Comparison of ENCODE assay signal across 23 cellular contexts in genomic region chr20:57426831-57427230, GRCh38. TPM values are rescaled to one million over a fixed set of nuclear protein-coding genes. Genes with fewer than 3 reads are reported as not detected.
DNase-seq lines count a peak whose midpoint lies in the region; ATAC-seq and TF ChIP-seq lines count a peak whose summit lies in the region.
"Had no signal": no experiment of that assay in that cellular context is flagged by ENCODE, and none has a peak within 500 bp of the region (broad histone marks: within the 10 kb centered on the region; RNA-seq: fewer than 3 reads in every experiment).

No MANE protein-coding gene starts in this region.

- no TSS peak for BruUV-seq in Panc1 (replicated peaks; lab: Mats Ljungman, UMichigan)

- TF ChIP-seq CTCF in Panc1 (IDR thresholded peaks at IDR 0.05), result no peak
- no peak for TF ChIP-seq CTCF in adrenal gland (IDR thresholded peaks at IDR 0.05)

- no peaks in the 10 kb centered on the region for H3K36me3 ChIP-seq in BLaER1 treated with 17β-estradiol and CSF1 and Interleukin-3, amounts not matched to agents 10 nM and 100 nM
- H3K36me3 ChIP-seq in Panc1 (ENCODE audit: control insufficient read depth, insufficient read depth, low read length) (no peaks in the 10 kb centered on the region), adrenal gland (replicated peaks in 1 of 2) (no peaks in the 10 kb centered on the region)
- H3K36me3 ChIP-seq: BE2C had no signal

- peak overlapping the region; percentile 12 for H3K27ac Mint-ChIP-seq in activated CD4-positive, alpha-beta T cell treated with anti-CD3 and anti-CD28 coated beads, Interleukin-2, amount 10 ng/mL, durations not matched to agents 7 days and 5 days
- H3K27ac Mint-ChIP-seq in naive B cell, result peak overlapping the region in 3 of 6 donors; percentile 25 to 68 (median 34)

- H3K9me3 Mint-ChIP-seq in activated CD4-positive, alpha-beta T cell treated with anti-CD3 and anti-CD28 coated beads, Interleukin-2, amount 10 ng/mL, durations not matched to agents 7 days and 5 days, result no peaks in the 10 kb centered on the region
- no peaks in the 10 kb centered on the region for H3K9me3 Mint-ChIP-seq in naive B cell
- no peaks in the 10 kb centered on the region for H3K9me3 Mint-ChIP-seq in activated T-cell treated with anti-CD3 and anti-CD28 coated beads, Interleukin-2, amount 50 U/mL, for 4 hours

- ATAC-seq in Panc1 (0 out of 2 replicates have a peak, but pooled peaks have one; percentile 10), naive B cell (ENCODE audit: low read depth in 2 of 2) (no peak)
- ATAC-seq in activated T-cell treated with anti-CD3 and anti-CD28 coated beads, Interleukin-2, amount 50 U/mL, for 4 hours, result no peak
- ATAC-seq: K562 had no signal

- H3K36me3 Mint-ChIP-seq in activated CD4-positive, alpha-beta T cell treated with anti-CD3 and anti-CD28 coated beads, Interleukin-2, amount 10 ng/mL, durations not matched to agents 7 days and 5 days (ENCODE audit: low read depth), result no peaks in the 10 kb centered on the region
- no peaks in the 10 kb centered on the region for H3K36me3 Mint-ChIP-seq in naive B cell
- no peaks in the 10 kb centered on the region for H3K36me3 Mint-ChIP-seq in activated T-cell treated with anti-CD3 and anti-CD28 coated beads, Interleukin-2, amount 50 U/mL, for 4 hours (ENCODE audit: insufficient read depth)
- H3K36me3 Mint-ChIP-seq: CD4-positive, CD25-positive, alpha-beta regulatory T cell had no signal

- H3K9me3 ChIP-seq in BLaER1 treated with 17β-estradiol and CSF1 and Interleukin-3, amounts not matched to agents 10 nM and 100 nM (replicated peaks in 1 of 11), result peaks cover 0 to 6% (median 0%) of the 10 kb centered on the region in 11 experiments; a peak in 1 of 22 replicates
- H3K9me3 ChIP-seq in Panc1 (ENCODE audit: control insufficient read depth, insufficient read depth, low read depth, low read length) (no peaks in the 10 kb centered on the region), adrenal gland (replicated peaks in 1 of 3) (no peaks in the 10 kb centered on the region)
- H3K9me3 ChIP-seq: BE2C, SK-N-SH had no signal

- in situ Hi-C loops in Panc1 (cut with HindIII; ENCODE audit: low pct_unique_long_range_greater_than_20kb, low sequenced_read_pairs), result no loop called here

- H3K27me3 Mint-ChIP-seq in activated CD4-positive, alpha-beta T cell treated with anti-CD3 and anti-CD28 coated beads, Interleukin-2, amount 10 ng/mL, durations not matched to agents 7 days and 5 days, result no peaks in the 10 kb centered on the region
- H3K27me3 Mint-ChIP-seq in naive B cell, result no peaks in the 10 kb centered on the region
- H3K27me3 Mint-ChIP-seq in activated T-cell treated with anti-CD3 and anti-CD28 coated beads, Interleukin-2, amount 50 U/mL, for 4 hours (ENCODE audit: low read depth), result peaks cover 2% of the 10 kb centered on the region
- H3K27me3 Mint-ChIP-seq: CD4-positive, CD25-positive, alpha-beta regulatory T cell had no signal

- H3K4me1 Mint-ChIP-seq in activated CD4-positive, alpha-beta T cell treated with anti-CD3 and anti-CD28 coated beads, Interleukin-2, amount 10 ng/mL, durations not matched to agents 7 days and 5 days, result peaks cover 55% of the 10 kb centered on the region
- H3K4me1 Mint-ChIP-seq in naive B cell, result peaks cover 50 to 97% (median 75%) of the 10 kb centered on the region in 3 donors
- peaks cover 47% of the 10 kb centered on the region for H3K4me1 Mint-ChIP-seq in activated T-cell treated with anti-CD3 and anti-CD28 coated beads, Interleukin-2, amount 50 U/mL, for 4 hours (ENCODE audit: low read depth)

- H3K9ac ChIP-seq in BLaER1 treated with 17β-estradiol and CSF1 and Interleukin-3, amounts not matched to agents 10 nM and 100 nM, result peak overlapping the region in 10 of 11 experiments; percentile 36 to 91 (median 86); a peak in 18 of 22 replicates
- H3K9ac ChIP-seq: SK-N-SH had no signal

- no peaks in the 10 kb centered on the region for H4K20me1 ChIP-seq in BLaER1 treated with 17β-estradiol and CSF1 and Interleukin-3, amounts not matched to agents 10 nM and 100 nM

- H3K27ac ChIP-seq in BLaER1 treated with 17β-estradiol and CSF1 and Interleukin-3, amounts not matched to agents 10 nM and 100 nM, result peak overlapping the region in 10 of 11 experiments; percentile 44 to 100 (median 98); a peak in 19 of 22 replicates
- no peak overlapping the region for H3K27ac ChIP-seq in Panc1 (ENCODE audit: low read length)
- no peak overlapping the region for H3K27ac ChIP-seq in adrenal gland
- H3K27ac ChIP-seq: 22Rv1, PC-9 had no signal

- intact Hi-C loops in Panc1 (cut with micrococcal nuclease; ENCODE audit: unreplicated experiment) (no loop called here), adrenal gland (cut with DNase I) (no loop called here)

- POLR2A ChIA-PET in activated CD4-positive, alpha-beta T cell treated with anti-CD3 and anti-CD28 coated beads, Interleukin-2, amount 10 ng/mL, durations not matched to agents 7 days and 5 days (lab: Charles Lee), result interaction anchor here (1.4 kb wide), 1 partner anchor 28 kb away, joined by 4 read pairs; no protein-coding TSS in a partner anchor
- POLR2A ChIA-PET in Panc1 (lab: Charles Lee), result no interaction called here

- CTCF ChIA-PET in activated CD4-positive, alpha-beta T cell treated with anti-CD3 and anti-CD28 coated beads, Interleukin-2, amount 10 ng/mL, durations not matched to agents 7 days and 5 days (lab: Charles Lee), result interaction anchor here (1.3 to 2.1 kb wide), 2 partner anchors 9 to 14 kb away, joined by 4 to 9 read pairs; no protein-coding TSS in a partner anchor
- CTCF ChIA-PET in Panc1 (lab: Charles Lee), result interaction anchor here (1.1 kb wide), 1 partner anchor 45 kb away, joined by 5 read pairs; no protein-coding TSS in a partner anchor

- H3K4me3 Mint-ChIP-seq in activated CD4-positive, alpha-beta T cell treated with anti-CD3 and anti-CD28 coated beads, Interleukin-2, amount 10 ng/mL, durations not matched to agents 7 days and 5 days, result no peak overlapping the region
- peak overlapping the region in 7 of 8 donors; percentile 7 to 87 (median 71) for H3K4me3 Mint-ChIP-seq in naive B cell
- no peak overlapping the region for H3K4me3 Mint-ChIP-seq in activated T-cell treated with anti-CD3 and anti-CD28 coated beads, Interleukin-2, amount 50 U/mL, for 4 hours
- H3K4me3 Mint-ChIP-seq: CD4-positive, CD25-positive, alpha-beta regulatory T cell had no signal

- H3K4me1 ChIP-seq in BLaER1 treated with 17β-estradiol and CSF1 and Interleukin-3, amounts not matched to agents 10 nM and 100 nM, result peaks cover 86 to 100% (median 98%) of the 10 kb centered on the region in 10 experiments
- H3K4me1 ChIP-seq in Panc1 (ENCODE audit: control insufficient read depth, insufficient read depth, low read length), result no peaks in the 10 kb centered on the region
- H3K4me1 ChIP-seq in adrenal gland (replicated peaks in 1 of 2), result peaks cover 0 to 6% of the 10 kb centered on the region in 2 donors
- H3K4me1 ChIP-seq: BE2C had no signal

- no peaks in the 10 kb centered on the region for H3K27me3 ChIP-seq in BLaER1 treated with 17β-estradiol and CSF1 and Interleukin-3, amounts not matched to agents 10 nM and 100 nM
- H3K27me3 ChIP-seq in Panc1 (ENCODE audit: control insufficient read depth, insufficient read depth, low read length) (no peaks in the 10 kb centered on the region), adrenal gland (no peaks in the 10 kb centered on the region)
- H3K27me3 ChIP-seq: BE2C had no signal

- peak overlapping the region; percentile 74 to 97 (median 90) for H3K4me2 ChIP-seq in BLaER1 treated with 17β-estradiol and CSF1 and Interleukin-3, amounts not matched to agents 10 nM and 100 nM
- H3K4me2 ChIP-seq: PC-9, SK-N-SH had no signal

- WGBS in adrenal gland, 4 donors, result 67 to 86% (median 78%) methylated on average over 3 to 7 of the region's 7 CpGs

- no peak for DNase-seq in activated CD4-positive, alpha-beta T cell treated with anti-CD3 and anti-CD28 coated beads, Interleukin-2, amount 10 ng/mL, durations not matched to agents 7 days and 5 days
- no peak for DNase-seq in activated CD4-positive, alpha-beta T cell treated with anti-CD3 and anti-CD28 coated beads, Interleukin-2, amount 50 U/mL, for 48 hours
- DNase-seq in Panc1 (ENCODE audit: low read depth, low spot score), result no peak
- DNase-seq in naive B cell, result no peak
- no peak for DNase-seq in dedifferentiated amniotic fluid mesenchymal stem cell (ENCODE audit: extremely low spot score)
- no peak for DNase-seq in activated T-cell treated with anti-CD3 and anti-CD28 coated beads, Interleukin-2, amount 50 U/mL, for 4 hours
- DNase-seq in adrenal gland, result no peak
- DNase-seq: BE2C; CD4-positive, CD25-positive, alpha-beta regulatory T cell; DND-41; MV-4-11; NCI-H1105; NCI-H1436 treated with DMSO at 0.1 percent for 48 hours; NCI-H446; NCI-H524 treated with DMSO at 0.1 percent for 48 hours; PC-9; RPMI8226; SIG-M5; SK-N-SH; SW 1271 had no signal

- TF ChIP-seq POLR2A in adrenal gland (IDR thresholded peaks at IDR 0.05), result no peak

- H3K4me3 ChIP-seq in BLaER1 treated with 17β-estradiol and CSF1 and Interleukin-3, amounts not matched to agents 10 nM and 100 nM, result peak overlapping the region in 3 of 10 experiments; percentile 1 to 22 (median 10); a peak in 2 of 20 replicates
- H3K4me3 ChIP-seq in Panc1 (ENCODE audit: low read depth in 2 of 2, low read length in 2 of 2), result no peak overlapping the region
- H3K4me3 ChIP-seq in adrenal gland, result no peak overlapping the region
- H3K4me3 ChIP-seq: K562, PC-9 had no signal

RNA-seq across cellular contexts. Expression of gene RBM38, which starts 35.6 kb away (rescaled TPM):
- 10 to 100 TPM; 97.3 to 98.8 TPM for total RNA-seq in activated CD4-positive, alpha-beta T cell treated with anti-CD3 and anti-CD28 coated beads, Interleukin-2, amount 10 ng/mL, durations not matched to agents 7 days and 5 days
- total RNA-seq in Panc1 (2021; ENCODE audit: unreplicated experiment) (39.9 TPM), adrenal gland (10 to 100 TPM in 7 of 8 donors, 1 to 10 TPM in 1; 7.2 to 25.9 (median 14.1) TPM)
- 61.1 TPM for polyA plus RNA-seq in Panc1 (2012; ENCODE audit: insufficient read length)
- polyA plus RNA-seq in naive B cell (ENCODE audit: low read depth in 6 of 6) (100 to 1,000 TPM in 5 of 6 donors, 10 to 100 TPM in 1; 80.1 to 189 (median 157) TPM), adrenal gland (10 to 100 TPM in 2 of 3 donors, 1 to 10 TPM in 1; 3.0 to 24.1 (median 10.5) TPM)
- 100 to 1,000 TPM; 123 to 172 (median 129) TPM for total RNA-seq in activated T-cell treated with anti-CD3 and anti-CD28 coated beads, Interleukin-2, amount 50 U/mL, for 4 hours

Comparison
In these comparisons a context has a peak if more than half of its experiments do, and no peak if none do; other contexts are left out.
1. H3K4me3 Mint-ChIP-seq: peak in naive B cell (7 of 8); none in activated CD4-positive, alpha-beta T cell treated with anti-CD3 and anti-CD28 coated beads, Interleukin-2, amount 10 ng/mL, durations not matched to agents 7 days and 5 days (single experiment) and activated T-cell treated with anti-CD3 and anti-CD28 coated beads, Interleukin-2, amount 50 U/mL, for 4 hours (single experiment).
2. H3K27ac ChIP-seq: peak in BLaER1 treated with 17β-estradiol and CSF1 and Interleukin-3, amounts not matched to agents 10 nM and 100 nM (10 of 11); none in Panc1 (single experiment) and adrenal gland (0 of 5).